ENCODE assay signal across 22 cellular contexts in the genomic region with DNA sequence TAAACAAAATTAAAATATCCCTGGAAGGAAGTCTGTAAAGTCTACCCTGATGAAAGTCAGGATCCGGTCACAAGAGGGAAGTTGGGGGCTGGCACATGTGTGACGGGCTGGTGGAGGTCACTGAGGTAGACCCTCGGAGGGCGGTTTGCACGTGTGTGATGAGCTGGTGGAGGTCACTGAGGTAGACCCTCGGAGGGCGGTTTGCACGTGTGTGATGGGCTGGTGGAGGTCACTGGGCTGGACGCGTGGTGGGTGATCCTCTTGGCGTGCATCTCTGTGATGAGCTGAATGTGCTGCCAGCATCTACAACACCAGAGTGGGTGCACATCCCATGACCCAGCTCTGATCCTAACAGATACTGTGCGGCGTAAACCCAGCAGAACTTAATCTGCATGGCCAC. TPM values are rescaled to one million over a fixed set of nuclear protein-coding genes. Genes with fewer than 3 reads are reported as not detected.
DNase-seq lines count a peak whose midpoint lies in the region; ATAC-seq and TF ChIP-seq lines count a peak whose summit lies in the region.
"Had no signal": no experiment of that assay in that cellular context is flagged by ENCODE, and none has a peak within 500 bp of the region (broad histone marks: within the 10 kb centered on the region; RNA-seq: fewer than 3 reads in every experiment).

No MANE protein-coding gene starts in this region.

- TF ChIP-seq CTCF in progenitor cell of endocrine pancreas (IDR thresholded peaks at IDR 0.05; ENCODE audit: unreplicated experiment): no peak

- DNase-seq in activated CD8-positive, alpha-beta memory T cell treated with anti-CD3 and anti-CD28 coated beads, Interleukin-2, amount 50 U/mL, for 48 hours: peak; percentile 34
- DNase-seq in activated CD8-positive, alpha-beta memory T cell treated with anti-CD3 and anti-CD28 coated beads, Interleukin-2, amount 50 U/mL, for 4 hours: no peak
- DNase-seq in left lobe of liver (ENCODE audit: low spot score) (peak; percentile 39), progenitor cell of endocrine pancreas (ENCODE audit: low spot score, unreplicated experiment) (no peak), DMS79 (lab: John Stamatoyannopoulos, UW) (no peak), activated gamma-delta T cell (lab: John Stamatoyannopoulos, UW) (no peak)
- DNase-seq: 8988T, ACHN, BE2C, Calu3, DND-41, H9, Kasumi-1, NCI-H1092 treated with DMSO at 0.1 percent for 48 hours, NCI-H1436, NCI-H187 treated with DMSO at 0.1 percent for 48 hours, NCI-H446, NCI-H524 treated with DMSO at 0.1 percent for 48 hours, NCI-H774, SIG-M5 had no signal

- peaks cover 33% of the 10 kb centered on the region for H3K36me3 Mint-ChIP-seq in progenitor cell of endocrine pancreas (ENCODE audit: insufficient read depth)

- H3K4me3 Mint-ChIP-seq in progenitor cell of endocrine pancreas (ENCODE audit: low read depth): no peak overlapping the region
- H3K4me3 Mint-ChIP-seq: H9 had no signal

- H3K4me1 Mint-ChIP-seq in progenitor cell of endocrine pancreas (ENCODE audit: low read depth): peaks cover 18% of the 10 kb centered on the region
- H3K4me1 Mint-ChIP-seq: H9 had no signal

- H3K27ac Mint-ChIP-seq in progenitor cell of endocrine pancreas: peak overlapping the region; percentile 27

- H3K9me3 Mint-ChIP-seq in progenitor cell of endocrine pancreas (ENCODE audit: low read depth): no peaks in the 10 kb centered on the region

- H3K27me3 Mint-ChIP-seq in progenitor cell of endocrine pancreas: no peaks in the 10 kb centered on the region

- ATAC-seq in left lobe of liver (no peak), GM19452 (IDR thresholded peaks at IDR 0.05; ENCODE audit: unreplicated experiment) (no peak)
- ATAC-seq: K562 had no signal

RNA-seq across cellular contexts. Expression of a gene that starts 43.7 kb away (rescaled TPM):
- total RNA-seq in left lobe of liver (4.7 TPM), progenitor cell of endocrine pancreas (54.6 and 56.2 TPM in 2 replicates)

Comparison
In these comparisons a context has a peak if more than half of its experiments do, and no peak if none do; other contexts are left out.
1. DNase-seq: peak in activated CD8-positive, alpha-beta memory T cell treated with anti-CD3 and anti-CD28 coated beads, Interleukin-2, amount 50 U/mL, for 48 hours (single experiment) and left lobe of liver (single experiment); none in activated CD8-positive, alpha-beta memory T cell treated with anti-CD3 and anti-CD28 coated beads, Interleukin-2, amount 50 U/mL, for 4 hours (single experiment), progenitor cell of endocrine pancreas (single experiment), DMS79 (single experiment) and activated gamma-delta T cell (single experiment).